ENCODE assay signal across 1 cellular context in the genomic region with DNA sequence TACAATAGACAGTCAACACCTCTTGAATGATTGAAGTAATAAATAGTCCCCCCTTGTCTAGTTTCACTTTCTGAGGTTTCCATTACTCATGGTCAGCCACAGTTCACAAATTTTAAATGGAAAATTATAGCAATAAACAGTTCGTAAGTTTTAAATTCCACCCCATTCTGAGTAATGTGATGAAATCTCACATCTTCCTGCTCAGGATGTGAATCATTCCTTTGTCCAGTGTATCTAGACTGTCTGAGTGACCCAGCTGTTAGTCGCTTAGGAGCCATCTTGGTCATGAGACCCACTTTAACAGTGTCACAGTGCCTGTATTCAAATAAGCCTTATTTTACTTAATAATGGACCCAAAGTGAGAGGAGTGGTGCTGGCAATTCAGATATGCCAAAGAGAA.
TF ChIP-seq lines count a peak whose summit lies in the region.

No MANE protein-coding gene starts in this region.

TF ChIP-seq in GM23338, 12 proteins besides CTCF, POLR2A, EP300 and RAD21 (continued from another document):
- TF ChIP-seq ZNF462 (CRISPR knock-in tag; IDR thresholded peaks at IDR 0.05) (no peak), CREB1 (CRISPR knock-in tag; IDR thresholded peaks at IDR 0.05; ENCODE audit: low read depth) (no peak)
